Comparison of ENCODE assay signal across 10 cellular contexts in the genomic region with DNA sequence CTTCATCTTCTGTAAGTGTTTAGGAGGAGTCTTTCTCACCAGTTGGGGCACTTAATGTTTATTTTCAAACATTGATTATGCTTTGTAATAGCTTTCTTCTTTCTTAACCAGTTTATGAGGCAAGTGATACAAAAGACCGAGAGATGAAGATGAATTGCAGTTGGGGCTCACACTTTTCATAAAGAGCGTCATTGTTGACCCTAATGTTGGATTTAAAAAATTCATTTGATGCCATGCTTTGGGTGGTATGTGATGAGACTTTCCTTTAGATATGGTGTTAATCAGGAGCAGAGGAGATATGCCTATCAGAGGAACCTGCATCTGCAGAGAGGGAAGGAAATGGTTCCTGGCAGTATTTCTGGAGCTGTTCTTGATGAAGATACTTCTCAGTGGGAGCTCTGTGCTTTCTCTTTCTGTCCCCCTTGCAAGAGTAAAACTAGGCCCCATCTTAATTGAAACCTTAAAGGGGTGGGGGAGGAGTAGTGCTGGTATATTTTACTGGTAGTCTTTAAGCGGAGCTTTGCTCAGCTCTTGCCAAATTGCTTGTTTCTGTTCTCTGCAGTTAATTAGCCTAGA. TPM values are rescaled to one million over a fixed set of nuclear protein-coding genes. Genes with fewer than 3 reads are reported as not detected.
DNase-seq lines count a peak whose midpoint lies in the region; ATAC-seq and TF ChIP-seq lines count a peak whose summit lies in the region.
"Had no signal": no experiment of that assay in that cellular context is flagged by ENCODE, and none has a peak within 500 bp of the region (broad histone marks: within the 10 kb centered on the region; RNA-seq: fewer than 3 reads in every experiment).

No MANE protein-coding gene starts in this region.

- peak overlapping the region; percentile 91 for H3K27ac ChIP-seq in cardiac muscle cell
- H3K27ac ChIP-seq in vagina, result peak overlapping the region; percentile 23
- peak overlapping the region in 1 of 2 donors; percentile 75 for H3K27ac ChIP-seq in tibial artery

- H3K4me1 ChIP-seq in cardiac muscle cell (ENCODE audit: low read depth) (peaks cover 33% of the 10 kb centered on the region), vagina (peaks cover 38% of the 10 kb centered on the region), tibial artery (peaks cover 0 to 32% (median 15%) of the 10 kb centered on the region in 4 donors)

- TF ChIP-seq CTCF in cardiac muscle cell (IDR thresholded peaks at IDR 0.05; ENCODE audit: low read depth, low read length) (no peak), fibroblast of the aortic adventitia (IDR thresholded peaks at IDR 0.05; ENCODE audit: insufficient read depth, low read length) (no peak), vagina (IDR thresholded peaks at IDR 0.05) (no peak), tibial artery (IDR thresholded peaks at IDR 0.05) (no peak), CD14-positive monocyte (IDR thresholded peaks at IDR 0.05) (no peak)

- no peak for ATAC-seq in left cardiac atrium

- intact Hi-C loops in left cardiac atrium (cut with DNase I), result no loop called here
- intact Hi-C loops in vagina (cut with DNase I), result no loop called here
- intact Hi-C loops in tibial artery (cut with DNase I; ENCODE audit: low total_unique reads), result no loop called here
- intact Hi-C loops in CD14-positive monocyte (cut with micrococcal nuclease), result no loop called here

- DNase-seq in cardiac muscle cell (ENCODE audit: low read depth in 1 of 2, low spot score in 1 of 2) (no peak), left cardiac atrium (no peak), NAMALWA (ENCODE audit: low spot score) (peak; percentile 48), fibroblast of the aortic adventitia (ENCODE audit: low read depth) (peak; percentile 47), vagina (ENCODE audit: extremely low spot score in 2 of 2) (no peak), tibial artery (no peak), CD14-positive monocyte (ENCODE audit: low spot score) (no peak)
- no peak for DNase-seq in activated CD4-positive, alpha-beta T cell treated with anti-CD3 and anti-CD28 coated beads, Interleukin-2, amount 50 U/mL, for 4 hours
- DNase-seq: activated B cell treated with CpG ODN at 0.5 μM for 24 hours, naive B cell had no signal

- peak overlapping the region; percentile 88 for H3K4me3 ChIP-seq in cardiac muscle cell
- peak overlapping the region; percentile 84 for H3K4me3 ChIP-seq in fibroblast of the aortic adventitia (ENCODE audit: low read depth, low read length)
- peak overlapping the region; percentile 10 to 98 for H3K4me3 ChIP-seq in vagina
- H3K4me3 ChIP-seq in tibial artery, result peak overlapping the region in 1 of 2 donors; percentile 15

- TF ChIP-seq POLR2A in vagina (IDR thresholded peaks at IDR 0.05), result no peak

- peaks cover 0 to 5% (median 0%) of the 10 kb centered on the region in 3 donors for H3K27me3 Mint-ChIP-seq in CD14-positive monocyte (ENCODE audit: low read depth in 3 of 3)
- H3K27me3 Mint-ChIP-seq: activated B cell treated with CpG ODN at 0.5 μM for 24 hours, naive B cell had no signal

- H3K27ac Mint-ChIP-seq in CD14-positive monocyte, result no peak overlapping the region
- H3K27ac Mint-ChIP-seq: activated B cell treated with CpG ODN at 0.5 μM for 24 hours had no signal

- H3K4me1 Mint-ChIP-seq in CD14-positive monocyte, result peaks cover 11% of the 10 kb centered on the region

- H3K9me3 ChIP-seq in cardiac muscle cell (ENCODE audit: low read depth) (no peaks in the 10 kb centered on the region), vagina (no peaks in the 10 kb centered on the region), tibial artery (no peaks in the 10 kb centered on the region)

- H3K36me3 ChIP-seq in cardiac muscle cell, result no peaks in the 10 kb centered on the region
- H3K36me3 ChIP-seq in vagina, result no peaks in the 10 kb centered on the region
- H3K36me3 ChIP-seq in tibial artery, result no peaks in the 10 kb centered on the region

- no peaks in the 10 kb centered on the region for H3K27me3 ChIP-seq in cardiac muscle cell
- no peaks in the 10 kb centered on the region for H3K27me3 ChIP-seq in vagina
- no peaks in the 10 kb centered on the region for H3K27me3 ChIP-seq in tibial artery

- H3K9me3 Mint-ChIP-seq in CD14-positive monocyte, result peaks cover 0 to 3% (median 0%) of the 10 kb centered on the region in 7 donors
- H3K9me3 Mint-ChIP-seq: activated B cell treated with CpG ODN at 0.5 μM for 24 hours, naive B cell had no signal

- H3K36me3 Mint-ChIP-seq in CD14-positive monocyte, result peaks cover 8 to 9% of the 10 kb centered on the region in 2 donors

- H3K4me3 Mint-ChIP-seq in CD14-positive monocyte, result no peak overlapping the region
- H3K4me3 Mint-ChIP-seq: activated B cell treated with CpG ODN at 0.5 μM for 24 hours had no signal

RNA-seq across cellular contexts. Expression of gene EML4, which starts 2.3 kb away (rescaled TPM):
- total RNA-seq in cardiac muscle cell, result 39.5 and 56.2 TPM in 2 replicates
- polyA plus RNA-seq in cardiac muscle cell, result 45.5 and 46.6 TPM in 2 replicates
- 10 to 100 TPM in 1 of 2 donors, 1 to 10 TPM in 1; 8.5 to 12.4 TPM for total RNA-seq in left cardiac atrium
- 49.9 and 50.9 TPM in 2 replicates for total RNA-seq in fibroblast of the aortic adventitia (ENCODE audit: low replicate concordance)
- total RNA-seq in vagina, result 26.0 TPM
- polyA plus RNA-seq in CD14-positive monocyte, result 10 to 100 TPM; 11.5 to 15.0 TPM

Comparison
In these comparisons a context has a peak if more than half of its experiments do, and no peak if none do; other contexts are left out.
1. DNase-seq: peak in NAMALWA (single experiment) and fibroblast of the aortic adventitia (single experiment); none in cardiac muscle cell (0 of 2), left cardiac atrium (single experiment), vagina (0 of 2), tibial artery (0 of 2), CD14-positive monocyte (single experiment) and activated CD4-positive, alpha-beta T cell treated with anti-CD3 and anti-CD28 coated beads, Interleukin-2, amount 50 U/mL, for 4 hours (0 of 2).